ENCODE assay signal across 19 cellular contexts in genomic region chr2:160034396-160034795, GRCh38. TPM values are rescaled to one million over a fixed set of nuclear protein-coding genes. Genes with fewer than 3 reads are reported as not detected.
"Had no signal": no experiment of that assay in that cellular context is flagged by ENCODE, and none has a peak within 500 bp of the region (broad histone marks: within the 10 kb centered on the region; RNA-seq: fewer than 3 reads in every experiment).

No MANE protein-coding gene starts in this region.

- H3K27ac ChIP-seq: esophagus muscularis mucosa, left ventricle myocardium inferior, neutrophil, parathyroid adenoma, vagina had no signal

- H3K36me3 Mint-ChIP-seq: natural killer cell; stimulated activated naive B cell treated with anti-CD40 and anti-IgM and Interleukin-4, amounts not matched to agents 10 μg/mL and 1 μg/mL and 100 μg/mL, for 72 hours had no signal

- H2AFZ ChIP-seq: parathyroid adenoma had no signal

- H3K27me3 Mint-ChIP-seq: activated T-helper 17 cell treated with anti-CD3 and anti-CD28 coated beads, Interleukin-2, amount 50 U/mL, for 72 hours; dendritic cell treated with granulocyte-macrophage colony-stimulating factor and Interleukin-4, amounts not matched to agents 40 ng/mL and 50 ng/mL, for 4 days; stimulated activated naive B cell treated with anti-CD40 and anti-IgM and Interleukin-4, amounts not matched to agents 10 μg/mL and 1 μg/mL and 100 μg/mL, for 72 hours had no signal

- H3K4me3 ChIP-seq: esophagus muscularis mucosa, heart right ventricle, left ventricle myocardium inferior, tibial nerve, vagina had no signal

- H3K27me3 ChIP-seq: esophagus muscularis mucosa, heart right ventricle, tibial nerve, vagina had no signal

- H3K4me1 Mint-ChIP-seq: activated CD4-positive, alpha-beta T cell treated with anti-CD3 and anti-CD28 coated beads, Interleukin-2, amount 10 ng/mL, durations not matched to agents 24 days and 14 days; activated T-helper 17 cell treated with anti-CD3 and anti-CD28 coated beads, Interleukin-2, amount 50 U/mL, for 72 hours; natural killer cell; stimulated activated naive B cell treated with anti-CD40 and anti-IgM and Interleukin-4, amounts not matched to agents 10 μg/mL and 1 μg/mL and 100 μg/mL, for 72 hours had no signal

- H3K9me3 Mint-ChIP-seq: activated CD4-positive, alpha-beta T cell treated with anti-CD3 and anti-CD28 coated beads, Interleukin-2, amount 10 ng/mL, durations not matched to agents 24 days and 14 days; activated CD8-positive, alpha-beta T cell treated with anti-CD3 and anti-CD28 coated beads for 36 hours; activated T-helper 17 cell treated with anti-CD3 and anti-CD28 coated beads, Interleukin-2, amount 50 U/mL, for 72 hours; dendritic cell treated with granulocyte-macrophage colony-stimulating factor and Interleukin-4, amounts not matched to agents 40 ng/mL and 50 ng/mL, for 4 days; natural killer cell; stimulated activated naive B cell treated with anti-CD40 and anti-IgM and Interleukin-4, amounts not matched to agents 10 μg/mL and 1 μg/mL and 100 μg/mL, for 72 hours had no signal

- H3K4me3 Mint-ChIP-seq: activated CD4-positive, alpha-beta T cell treated with anti-CD3 and anti-CD28 coated beads, Interleukin-2, amount 10 ng/mL, durations not matched to agents 24 days and 14 days; activated CD8-positive, alpha-beta T cell treated with anti-CD3 and anti-CD28 coated beads for 36 hours; activated T-helper 17 cell treated with anti-CD3 and anti-CD28 coated beads, Interleukin-2, amount 50 U/mL, for 72 hours; dendritic cell treated with granulocyte-macrophage colony-stimulating factor and Interleukin-4, amounts not matched to agents 40 ng/mL and 50 ng/mL, for 4 days; natural killer cell; stimulated activated naive B cell treated with anti-CD40 and anti-IgM and Interleukin-4, amounts not matched to agents 10 μg/mL and 1 μg/mL and 100 μg/mL, for 72 hours had no signal

- H3K9me3 ChIP-seq: esophagus muscularis mucosa, heart right ventricle, left ventricle myocardium inferior, neutrophil, tibial nerve, vagina had no signal

- H3K36me3 ChIP-seq: heart right ventricle, left ventricle myocardium inferior, neutrophil had no signal

- H3K27ac Mint-ChIP-seq: activated CD4-positive, alpha-beta T cell treated with anti-CD3 and anti-CD28 coated beads, Interleukin-2, amount 10 ng/mL, durations not matched to agents 24 days and 14 days; activated CD8-positive, alpha-beta T cell treated with anti-CD3 and anti-CD28 coated beads for 36 hours; activated T-helper 17 cell treated with anti-CD3 and anti-CD28 coated beads, Interleukin-2, amount 50 U/mL, for 72 hours; dendritic cell treated with granulocyte-macrophage colony-stimulating factor and Interleukin-4, amounts not matched to agents 40 ng/mL and 50 ng/mL, for 4 days; natural killer cell; stimulated activated naive B cell treated with anti-CD40 and anti-IgM and Interleukin-4, amounts not matched to agents 10 μg/mL and 1 μg/mL and 100 μg/mL, for 72 hours had no signal

- H3K9ac ChIP-seq: parathyroid adenoma had no signal

- DNase-seq: activated CD4-positive, alpha-beta T cell treated with anti-CD3 and anti-CD28 coated beads, Interleukin-2, amount 10 ng/mL, durations not matched to agents 24 days and 14 days; activated CD8-positive, alpha-beta T cell treated with anti-CD3 and anti-CD28 coated beads for 36 hours; activated naive CD4-positive, alpha-beta T cell; activated T-cell treated with anti-CD3 and anti-CD28 coated beads, Interleukin-2, amount 50 U/mL, for 1 hour; cerebellar nuclear complex; effector CD8-positive, alpha-beta T cell; heart right ventricle; left ventricle myocardium inferior; natural killer cell; stimulated activated naive B cell treated with anti-CD40 and anti-IgM and Interleukin-4, amounts not matched to agents 10 μg/mL and 1 μg/mL and 100 μg/mL, for 72 hours; T-helper 1 cell; T-helper 9 cell had no signal

- H3K79me2 ChIP-seq: parathyroid adenoma had no signal

RNA-seq across cellular contexts. Expression of gene PLA2R1, which starts 28.0 kb away (rescaled TPM):
- total RNA-seq: activated CD4-positive, alpha-beta T cell treated with anti-CD3 and anti-CD28 coated beads, Interleukin-2, amount 10 ng/mL, durations not matched to agents 24 days and 14 days; activated CD8-positive, alpha-beta T cell treated with anti-CD3 and anti-CD28 coated beads for 36 hours; natural killer cell had no signal
